Comparison of ENCODE assay signal across 8 cellular contexts in the genomic region with DNA sequence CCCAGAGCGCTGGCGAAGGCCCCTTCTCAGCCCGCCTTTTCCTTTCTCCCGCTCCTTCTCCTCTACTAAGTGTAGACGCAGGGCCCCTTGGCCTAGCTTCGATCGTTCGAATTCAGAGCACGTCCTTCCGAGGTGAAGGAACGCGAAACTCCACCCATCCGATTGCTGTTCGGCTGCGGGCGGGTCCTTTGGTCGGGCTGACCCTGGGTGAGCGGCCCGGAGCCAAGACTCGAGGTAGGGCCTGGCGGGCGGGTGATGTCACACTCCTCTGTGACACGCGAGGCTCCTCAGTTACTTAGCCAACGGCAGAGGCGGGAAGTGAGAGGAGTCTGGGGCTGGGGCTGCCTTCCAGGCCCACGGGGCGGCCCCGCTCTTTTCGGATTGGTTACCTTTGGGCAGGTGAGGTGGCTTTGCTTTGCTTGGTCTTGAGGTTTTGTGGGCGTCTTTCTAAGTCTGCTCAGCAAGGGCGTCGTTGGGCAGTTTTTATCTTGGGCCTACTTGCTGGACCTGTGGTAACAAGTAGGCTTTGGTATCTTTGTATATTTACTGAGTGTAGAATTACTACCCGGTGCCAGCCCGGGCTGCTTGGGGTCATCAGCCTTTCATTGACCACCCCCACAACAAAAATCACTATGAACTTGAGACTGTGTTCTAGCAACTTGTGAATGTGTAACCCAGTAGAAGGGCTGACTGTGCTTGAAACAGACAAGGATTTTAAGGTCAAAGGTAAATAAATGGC. TPM values are rescaled to one million over a fixed set of nuclear protein-coding genes. Genes with fewer than 3 reads are reported as not detected.
DNase-seq lines count a peak whose midpoint lies in the region; ATAC-seq and TF ChIP-seq lines count a peak whose summit lies in the region.

No MANE protein-coding gene starts in this region.

- DNase-seq in NCI-H146 treated with DMSO at 0.1 percent for 48 hours (lab: John Stamatoyannopoulos, UW; ENCODE audit: unreplicated experiment) (peak; percentile 77), WERI-Rb-1 (peak; percentile 72), T47D (ENCODE audit: low read depth in 1 of 2, low spot score in 1 of 2) (peak; percentile 31 to 96), immature natural killer cell (peak; percentile 89 to 91 (median 90)), epidermal melanocyte (ENCODE audit: insufficient read length, low spot score) (no peak)
- peak; percentile 74 for DNase-seq in stimulated activated CD4-positive, alpha-beta T cell treated with anti-CD3 and anti-CD28 coated beads, Interleukin-12 subunit alpha, Interleukin-12 subunit beta, amount 100 ng/mL, for 4 hours

- H3K9me3 ChIP-seq in WERI-Rb-1 (ENCODE audit: severe bottlenecking): no peaks in the 10 kb centered on the region

- ATAC-seq in GM18498 (IDR thresholded peaks at IDR 0.05; ENCODE audit: unreplicated experiment): peak; percentile 50
- peak; percentile 50 for ATAC-seq in HG02763 (IDR thresholded peaks at IDR 0.05; ENCODE audit: unreplicated experiment)

- TF ChIP-seq CTCF in WERI-Rb-1 (IDR thresholded peaks at IDR 0.05; ENCODE audit: low read depth, low read length): no peak

- in situ Hi-C loops in T47D (cut with HindIII; ENCODE audit: low pct_unique_long_range_greater_than_20kb, low sequenced_read_pairs): no loop called here

- peak overlapping the region; percentile 91 to 99 (median 96) for H3K4me3 Mint-ChIP-seq in immature natural killer cell

- peaks cover 11 to 19% (median 11%) of the 10 kb centered on the region in 3 donors for H3K27me3 Mint-ChIP-seq in immature natural killer cell (ENCODE audit: low read depth in 3 of 3)

- peak overlapping the region; percentile 83 for H3K4me3 ChIP-seq in WERI-Rb-1 (ENCODE audit: low read depth, low read length)

- H3K27me3 ChIP-seq in WERI-Rb-1 (ENCODE audit: insufficient read depth, low read depth, severe bottlenecking): no peaks in the 10 kb centered on the region

- H3K36me3 Mint-ChIP-seq in immature natural killer cell: no peaks in the 10 kb centered on the region

- H3K36me3 ChIP-seq in WERI-Rb-1: peaks cover 25% of the 10 kb centered on the region

- H3K27ac ChIP-seq in WERI-Rb-1: peak overlapping the region; percentile 94

- H3K4me1 Mint-ChIP-seq in immature natural killer cell: peaks cover 51 to 61% of the 10 kb centered on the region in 2 donors

- H3K9me3 Mint-ChIP-seq in immature natural killer cell: peaks cover 0 to 2% (median 0%) of the 10 kb centered on the region in 6 donors

- H3K27ac Mint-ChIP-seq in immature natural killer cell: peak overlapping the region; percentile 97 to 100 (median 100)

RNA-seq across cellular contexts. Expression of a gene that starts 0.7 kb away (rescaled TPM):
- 1,000 to 10,000 TPM in 2 of 3 donors, 100 to 1,000 TPM in 1; 982 to 1,961 (median 1,202) TPM for polyA plus RNA-seq in immature natural killer cell

RNA-seq across cellular contexts. Expression of a gene that starts 34.8 kb away (rescaled TPM):
- 10 to 100 TPM; 11.0 to 22.7 (median 12.6) TPM for polyA plus RNA-seq in immature natural killer cell
